1 cellular context compared by ENCODE assay signal in the genomic region with DNA sequence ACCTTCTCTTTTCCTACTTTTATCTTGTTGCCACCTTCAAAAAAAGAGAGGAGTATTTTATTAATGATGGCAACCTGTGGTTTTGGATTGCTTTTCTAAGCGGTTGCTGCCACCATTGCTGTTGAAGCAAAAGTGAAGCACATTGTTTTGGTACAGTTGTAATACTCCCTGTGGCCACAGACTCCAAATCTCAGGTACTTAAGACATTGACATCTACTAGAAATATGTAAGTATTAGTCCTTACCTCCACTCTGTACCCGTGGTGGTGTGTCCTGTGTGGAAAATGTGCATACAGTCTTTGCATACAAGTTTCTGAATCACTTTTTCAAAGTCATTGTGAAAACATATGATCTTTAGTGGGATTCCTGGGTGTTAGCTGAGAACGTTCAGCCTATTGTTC.
TF ChIP-seq lines count a peak whose summit lies in the region.

No MANE protein-coding gene starts in this region.

TF ChIP-seq in GM12878, 131 proteins besides CTCF, POLR2A, EP300 and RAD21 (continued from another document):
- no peak for TF ChIP-seq SUZ12 (IDR thresholded peaks at IDR 0.05; ENCODE audit: unreplicated experiment)
- TF ChIP-seq, protein P1, sequence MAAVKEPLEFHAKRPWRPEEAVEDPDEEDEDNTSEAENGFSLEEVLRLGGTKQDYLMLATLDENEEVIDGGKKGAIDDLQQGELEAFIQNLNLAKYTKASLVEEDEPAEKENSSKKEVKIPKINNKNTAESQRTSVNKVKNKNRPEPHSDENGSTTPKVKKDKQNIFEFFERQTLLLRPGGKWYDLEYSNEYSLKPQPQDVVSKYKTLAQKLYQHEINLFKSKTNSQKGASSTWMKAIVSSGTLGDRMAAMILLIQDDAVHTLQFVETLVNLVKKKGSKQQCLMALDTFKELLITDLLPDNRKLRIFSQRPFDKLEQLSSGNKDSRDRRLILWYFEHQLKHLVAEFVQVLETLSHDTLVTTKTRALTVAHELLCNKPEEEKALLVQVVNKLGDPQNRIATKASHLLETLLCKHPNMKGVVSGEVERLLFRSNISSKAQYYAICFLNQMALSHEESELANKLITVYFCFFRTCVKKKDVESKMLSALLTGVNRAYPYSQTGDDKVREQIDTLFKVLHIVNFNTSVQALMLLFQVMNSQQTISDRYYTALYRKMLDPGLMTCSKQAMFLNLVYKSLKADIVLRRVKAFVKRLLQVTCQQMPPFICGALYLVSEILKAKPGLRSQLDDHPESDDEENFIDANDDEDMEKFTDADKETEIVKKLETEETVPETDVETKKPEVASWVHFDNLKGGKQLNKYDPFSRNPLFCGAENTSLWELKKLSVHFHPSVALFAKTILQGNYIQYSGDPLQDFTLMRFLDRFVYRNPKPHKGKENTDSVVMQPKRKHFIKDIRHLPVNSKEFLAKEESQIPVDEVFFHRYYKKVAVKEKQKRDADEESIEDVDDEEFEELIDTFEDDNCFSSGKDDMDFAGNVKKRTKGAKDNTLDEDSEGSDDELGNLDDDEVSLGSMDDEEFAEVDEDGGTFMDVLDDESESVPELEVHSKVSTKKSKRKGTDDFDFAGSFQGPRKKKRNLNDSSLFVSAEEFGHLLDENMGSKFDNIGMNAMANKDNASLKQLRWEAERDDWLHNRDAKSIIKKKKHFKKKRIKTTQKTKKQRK (IDR thresholded peaks at IDR 0.05; ENCODE audit: low read depth, low read length), result no peak
- no peak for TF ChIP-seq RUNX3 (IDR thresholded peaks at IDR 0.05; ENCODE audit: low read length)
- TF ChIP-seq, protein P2, sequence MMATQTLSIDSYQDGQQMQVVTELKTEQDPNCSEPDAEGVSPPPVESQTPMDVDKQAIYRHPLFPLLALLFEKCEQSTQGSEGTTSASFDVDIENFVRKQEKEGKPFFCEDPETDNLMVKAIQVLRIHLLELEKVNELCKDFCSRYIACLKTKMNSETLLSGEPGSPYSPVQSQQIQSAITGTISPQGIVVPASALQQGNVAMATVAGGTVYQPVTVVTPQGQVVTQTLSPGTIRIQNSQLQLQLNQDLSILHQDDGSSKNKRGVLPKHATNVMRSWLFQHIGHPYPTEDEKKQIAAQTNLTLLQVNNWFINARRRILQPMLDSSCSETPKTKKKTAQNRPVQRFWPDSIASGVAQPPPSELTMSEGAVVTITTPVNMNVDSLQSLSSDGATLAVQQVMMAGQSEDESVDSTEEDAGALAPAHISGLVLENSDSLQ (IDR thresholded peaks at IDR 0.05), result no peak
- no peak for TF ChIP-seq EGR1 (IDR thresholded peaks at IDR 0.05; ENCODE audit: borderline replicate concordance in 1 of 2, low read depth in 2 of 2, low read length in 2 of 2)
- TF ChIP-seq SUPT20H (IDR thresholded peaks at IDR 0.05; ENCODE audit: borderline replicate concordance, control insufficient read depth, low read depth, low read length), result no peak
